12 cellular contexts compared by ENCODE assay signal in the genomic region with DNA sequence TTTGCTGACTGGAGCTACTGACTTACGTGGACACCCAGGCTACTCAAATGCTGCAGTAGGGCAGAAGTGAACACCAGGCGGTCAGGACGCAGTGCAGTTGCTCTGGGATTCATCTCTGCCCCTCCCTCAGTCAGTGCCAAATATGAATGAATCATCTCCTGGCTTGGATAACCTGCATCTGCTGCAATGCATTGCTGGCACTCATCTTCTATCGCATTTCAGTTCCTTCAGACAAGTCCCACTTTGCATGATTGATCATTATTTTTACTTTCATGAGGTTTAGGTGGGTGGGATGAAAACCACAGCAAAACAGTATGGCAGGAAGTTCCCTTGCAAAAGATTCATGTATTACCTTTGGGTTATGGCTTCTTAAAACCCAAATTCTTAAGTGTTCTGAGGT.
A peak's percentile ranks its signal among the peaks of the same experiment; 100 is the strongest.
DNase-seq lines count a peak whose midpoint lies in the region; ATAC-seq, FAIRE-seq and TF ChIP-seq lines count a peak whose summit lies in the region.
"Had no signal": no experiment of that assay in that cellular context is flagged by ENCODE, and none has a peak within 500 bp of the region (broad histone marks: within the 10 kb centered on the region; RNA-seq: fewer than 3 reads in every experiment).

No MANE protein-coding gene starts in this region.

- H3K36me3 Mint-ChIP-seq in activated naive CD4-positive, alpha-beta T cell treated with anti-CD3 and anti-CD28 coated beads for 36 hours (ENCODE audit: low read depth): no peaks in the 10 kb centered on the region
- H3K36me3 Mint-ChIP-seq in stimulated activated memory B cell treated with anti-CD40 and anti-IgM and Interleukin-4, amounts not matched to agents 10 μg/mL and 1 μg/mL and 100 μg/mL, for 72 hours: no peaks in the 10 kb centered on the region
- H3K36me3 Mint-ChIP-seq in naive thymus-derived CD8-positive, alpha-beta T cell: no peaks in the 10 kb centered on the region

- H3K4me1 Mint-ChIP-seq in activated naive CD4-positive, alpha-beta T cell treated with anti-CD3 and anti-CD28 coated beads for 36 hours (ENCODE audit: low read depth): peaks cover 3% of the 10 kb centered on the region
- H3K4me1 Mint-ChIP-seq in stimulated activated memory B cell treated with anti-CD40 and anti-IgM and Interleukin-4, amounts not matched to agents 10 μg/mL and 1 μg/mL and 100 μg/mL, for 72 hours: no peaks in the 10 kb centered on the region
- peaks cover 0 to 5% (median 2%) of the 10 kb centered on the region in 4 donors for H3K4me1 Mint-ChIP-seq in naive thymus-derived CD8-positive, alpha-beta T cell

- H3K9me3 ChIP-seq in BE2C: no peaks in the 10 kb centered on the region
- H3K9me3 ChIP-seq: body of pancreas, gastrocnemius medialis had no signal

- H3K27ac Mint-ChIP-seq in activated naive CD4-positive, alpha-beta T cell treated with anti-CD3 and anti-CD28 coated beads for 36 hours: no peak overlapping the region
- H3K27ac Mint-ChIP-seq in stimulated activated memory B cell treated with anti-CD40 and anti-IgM and Interleukin-4, amounts not matched to agents 10 μg/mL and 1 μg/mL and 100 μg/mL, for 72 hours: no peak overlapping the region
- H3K27ac Mint-ChIP-seq in naive thymus-derived CD8-positive, alpha-beta T cell: no peak overlapping the region

- no peaks in the 10 kb centered on the region for H3K27me3 ChIP-seq in BE2C
- H3K27me3 ChIP-seq: body of pancreas, gastrocnemius medialis had no signal

- CTCF ChIA-PET in activated naive CD4-positive, alpha-beta T cell treated with anti-CD3 and anti-CD28 coated beads for 36 hours (lab: Charles Lee): no interaction called here

- POLR2A ChIA-PET in naive thymus-derived CD8-positive, alpha-beta T cell (lab: Charles Lee): no interaction called here

- H3K9me3 Mint-ChIP-seq in activated naive CD4-positive, alpha-beta T cell treated with anti-CD3 and anti-CD28 coated beads for 36 hours: no peaks in the 10 kb centered on the region
- H3K9me3 Mint-ChIP-seq in stimulated activated memory B cell treated with anti-CD40 and anti-IgM and Interleukin-4, amounts not matched to agents 10 μg/mL and 1 μg/mL and 100 μg/mL, for 72 hours: no peaks in the 10 kb centered on the region
- peaks cover 0 to 3% (median 0%) of the 10 kb centered on the region in 9 donors for H3K9me3 Mint-ChIP-seq in naive thymus-derived CD8-positive, alpha-beta T cell

- TF ChIP-seq CTCF in BE2C (IDR thresholded peaks at IDR 0.05; ENCODE audit: low read depth, low read length): no peak
- TF ChIP-seq CTCF in astrocyte of the spinal cord (IDR thresholded peaks at IDR 0.05; ENCODE audit: low read depth, low read length): no peak

- in situ Hi-C loops in astrocyte of the spinal cord (cut with HindIII; ENCODE audit: low sequenced_read_pairs): no loop called here

- no peak overlapping the region for H3K4me3 ChIP-seq in BE2C (ENCODE audit: low read depth, low read length)
- H3K4me3 ChIP-seq in astrocyte of the spinal cord (ENCODE audit: low read depth, low read length): no peak overlapping the region
- H3K4me3 ChIP-seq: body of pancreas, gastrocnemius medialis, lung had no signal

- intact Hi-C loops in activated naive CD4-positive, alpha-beta T cell treated with anti-CD3 and anti-CD28 coated beads for 36 hours (cut with micrococcal nuclease): no loop called here

- peaks cover 2% of the 10 kb centered on the region for H3K4me1 ChIP-seq in BE2C
- H3K4me1 ChIP-seq: body of pancreas, gastrocnemius medialis had no signal

- peak; percentile 42 for DNase-seq in BE2C
- DNase-seq in HPDE6-E6E7 (ENCODE audit: extremely low spot score): peak; percentile 26
- DNase-seq in astrocyte of the spinal cord (ENCODE audit: low read depth, low spot score): peak; percentile 85
- peak; percentile 13 for DNase-seq in mucosa of gallbladder (ENCODE audit: low spot score)
- DNase-seq in activated naive CD4-positive, alpha-beta T cell treated with anti-CD3 and anti-CD28 coated beads for 36 hours: no peak
- DNase-seq in naive thymus-derived CD8-positive, alpha-beta T cell: no peak
- DNase-seq in frontal cortex (ENCODE audit: low spot score in 2 of 2): no peak
- DNase-seq: body of pancreas, retina had no signal

- no peak overlapping the region for H3K4me3 Mint-ChIP-seq in activated naive CD4-positive, alpha-beta T cell treated with anti-CD3 and anti-CD28 coated beads for 36 hours
- H3K4me3 Mint-ChIP-seq in stimulated activated memory B cell treated with anti-CD40 and anti-IgM and Interleukin-4, amounts not matched to agents 10 μg/mL and 1 μg/mL and 100 μg/mL, for 72 hours: no peak overlapping the region
- H3K4me3 Mint-ChIP-seq in naive thymus-derived CD8-positive, alpha-beta T cell: no peak overlapping the region

- no peaks in the 10 kb centered on the region for H3K36me3 ChIP-seq in BE2C
- H3K36me3 ChIP-seq: gastrocnemius medialis had no signal

- FAIRE-seq in frontal cortex (lab: Jason Lieb, UNC): no peak

- peaks cover 34% of the 10 kb centered on the region for H3K27me3 Mint-ChIP-seq in activated naive CD4-positive, alpha-beta T cell treated with anti-CD3 and anti-CD28 coated beads for 36 hours (ENCODE audit: low read depth)
- no peaks in the 10 kb centered on the region for H3K27me3 Mint-ChIP-seq in stimulated activated memory B cell treated with anti-CD40 and anti-IgM and Interleukin-4, amounts not matched to agents 10 μg/mL and 1 μg/mL and 100 μg/mL, for 72 hours
- H3K27me3 Mint-ChIP-seq in naive thymus-derived CD8-positive, alpha-beta T cell: peaks cover 10 to 46% (median 16%) of the 10 kb centered on the region in 5 donors

- ATAC-seq in stimulated activated memory B cell treated with anti-CD40 and anti-IgM and Interleukin-4, amounts not matched to agents 10 μg/mL and 1 μg/mL and 100 μg/mL, for 72 hours: no peak
- no peak for ATAC-seq in naive thymus-derived CD8-positive, alpha-beta T cell
- ATAC-seq: body of pancreas had no signal

Comparison
In these comparisons a context has a peak if more than half of its experiments do, and no peak if none do; other contexts are left out.
1. DNase-seq: peak in BE2C (single experiment), HPDE6-E6E7 (single experiment), astrocyte of the spinal cord (single experiment) and mucosa of gallbladder (single experiment); none in activated naive CD4-positive, alpha-beta T cell treated with anti-CD3 and anti-CD28 coated beads for 36 hours (single experiment), naive thymus-derived CD8-positive, alpha-beta T cell (0 of 10) and frontal cortex (0 of 2).